1 cellular context compared by ENCODE assay signal in genomic region chr18:8982416-8983183, GRCh38.
TF ChIP-seq lines count a peak whose summit lies in the region.

No MANE protein-coding gene starts in this region.

TF ChIP-seq in K562, 482 proteins besides CTCF, POLR2A, EP300 and RAD21 (continued from another document and continues in another):
- no peak for TF ChIP-seq FOXP4 (CRISPR knock-in tag; IDR thresholded peaks at IDR 0.05; ENCODE audit: borderline replicate concordance)
- TF ChIP-seq NFXL1 (CRISPR knock-in tag; IDR thresholded peaks at IDR 0.05) = no peak
- TF ChIP-seq ZNF717 (CRISPR knock-in tag; IDR thresholded peaks at IDR 0.05) = no peak
- TF ChIP-seq HEY1 (CRISPR knock-in tag; IDR thresholded peaks at IDR 0.05; ENCODE audit: borderline replicate concordance) = no peak
- no peak for TF ChIP-seq TEAD4 (IDR thresholded peaks at IDR 0.05; ENCODE audit: low read length)
- no peak for TF ChIP-seq TEAD4 (CRISPR knock-in tag; IDR thresholded peaks at IDR 0.05; ENCODE audit: borderline replicate concordance)
- peak; percentile 46; the same call in 1 of the 2 replicates for TF ChIP-seq CREM (IDR thresholded peaks at IDR 0.05; ENCODE audit: low read depth)
- peak; percentile 29 for TF ChIP-seq RBM25 (IDR thresholded peaks at IDR 0.05; ENCODE audit: low read depth, low read length, severe bottlenecking)
- TF ChIP-seq NR2C1 (IDR thresholded peaks at IDR 0.05) = no peak
- 0 out of 2 replicates have a peak, but pooled peaks have one; percentile 35 for TF ChIP-seq NR2C1 (tag; IDR thresholded peaks at IDR 0.05)
- TF ChIP-seq HMG20B (CRISPR knock-in tag; IDR thresholded peaks at IDR 0.05) = no peak
- TF ChIP-seq GATA2 (CRISPR knock-in tag; IDR thresholded peaks at IDR 0.05) = 0 out of 2 replicates have a peak, but pooled peaks have one; percentile 11
- peak; percentile 92 for TF ChIP-seq PRDM10 (IDR thresholded peaks at IDR 0.05; ENCODE audit: partially characterized antibody)
- no peak for TF ChIP-seq NR2C2 (CRISPR knock-in tag; IDR thresholded peaks at IDR 0.05)
- no peak; the same call in 1 of the 2 replicates for TF ChIP-seq NR2C2 (tag; IDR thresholded peaks at IDR 0.05)
- peak; percentile 57 for TF ChIP-seq BRD9 (IDR thresholded peaks at IDR 0.05; ENCODE audit: low read depth, partially characterized antibody)
- peak; percentile 82 for TF ChIP-seq ZNF592 (IDR thresholded peaks at IDR 0.05)
- no peak for TF ChIP-seq ZBTB26 (CRISPR knock-in tag; IDR thresholded peaks at IDR 0.05)
- TF ChIP-seq RCOR1 (IDR thresholded peaks at IDR 0.05; ENCODE audit: borderline replicate concordance in 1 of 2, low read depth in 2 of 2, low read length in 2 of 2) = 0 out of 4 replicates have a peak, but pooled peaks of 1 of the 2 experiments have one; percentile 3
- 0 out of 2 replicates have a peak, but pooled peaks have one; percentile 41 for TF ChIP-seq SMARCA4 (IDR thresholded peaks at IDR 0.05)
- TF ChIP-seq FOXM1 (IDR thresholded peaks at IDR 0.05; ENCODE audit: low read depth) = 0 out of 2 replicates have a peak, but pooled peaks have one; percentile 16
- TF ChIP-seq FOXM1 (CRISPR knock-in tag; IDR thresholded peaks at IDR 0.05; ENCODE audit: low read depth) = no peak
- TF ChIP-seq CBX2 (IDR thresholded peaks at IDR 0.05; ENCODE audit: insufficient read depth, low read length, poor library complexity, severe bottlenecking) = no peak
- no peak for TF ChIP-seq HDAC1 (IDR thresholded peaks at IDR 0.05)
- TF ChIP-seq ETS1 (conservative IDR thresholded peaks at IDR 0.05; ENCODE audit: control insufficient read depth, low read depth, low read length) = no peak
- no peak for TF ChIP-seq TARDBP (IDR thresholded peaks at IDR 0.05)
- TF ChIP-seq KDM2B (CRISPR knock-in tag; IDR thresholded peaks at IDR 0.05) = no peak
- peak; percentile 26; the same call in 1 of the 2 replicates for TF ChIP-seq JUND (IDR thresholded peaks at IDR 0.05; ENCODE audit: borderline replicate concordance, low read depth, low read length)
- peak; percentile 74; the same call in 1 of the 3 replicates for TF ChIP-seq JUND (tag; IDR thresholded peaks at IDR 0.05; ENCODE audit: borderline replicate concordance, low read depth, low read length)
- TF ChIP-seq ZNF280A (IDR thresholded peaks at IDR 0.05; ENCODE audit: low read depth, partially characterized antibody) = no peak
- no peak for TF ChIP-seq C11orf30 (IDR thresholded peaks at IDR 0.05; ENCODE audit: low read depth)
- TF ChIP-seq CXXC5 (CRISPR knock-in tag; IDR thresholded peaks at IDR 0.05) = peak; percentile 58; the same call in 1 of the 2 replicates
- TF ChIP-seq ZNF445 (CRISPR knock-in tag; IDR thresholded peaks at IDR 0.05; ENCODE audit: low read depth) = no peak
- TF ChIP-seq PREB (CRISPR knock-in tag; IDR thresholded peaks at IDR 0.05) = no peak
- TF ChIP-seq PKNOX1 (IDR thresholded peaks at IDR 0.05) = peak; percentile 86
- no peak for TF ChIP-seq ZNF778 (CRISPR knock-in tag; IDR thresholded peaks at IDR 0.05)
- no peak for TF ChIP-seq RFX5 (IDR thresholded peaks at IDR 0.05; ENCODE audit: low read depth, low read length)
- TF ChIP-seq SMAD4 (CRISPR knock-in tag; conservative IDR thresholded peaks at IDR 0.05) = no peak; the same call in 1 of the 2 replicates
- no peak for TF ChIP-seq ZNF347 (CRISPR knock-in tag; IDR thresholded peaks at IDR 0.05; ENCODE audit: low read depth)
- no peak for TF ChIP-seq ESRRB (CRISPR knock-in tag; IDR thresholded peaks at IDR 0.05; ENCODE audit: borderline replicate concordance)
- TF ChIP-seq STAT6 (CRISPR knock-in tag; IDR thresholded peaks at IDR 0.05) = no peak
- no peak for TF ChIP-seq ZNF165 (CRISPR knock-in tag; IDR thresholded peaks at IDR 0.05; ENCODE audit: borderline replicate concordance)
- no peak for TF ChIP-seq ARHGAP35 (IDR thresholded peaks at IDR 0.05; ENCODE audit: partially characterized antibody)
- TF ChIP-seq SOX6 (IDR thresholded peaks at IDR 0.05) = peak; percentile 24; the same call in 1 of the 2 replicates
- peak; percentile 87 for TF ChIP-seq ZNF121 (CRISPR knock-in tag; conservative IDR thresholded peaks at IDR 0.05)
